22 cellular contexts compared by ENCODE assay signal in genomic region chr22:17949926-17950473, GRCh38.
DNase-seq lines count a peak whose midpoint lies in the region; ATAC-seq and TF ChIP-seq lines count a peak whose summit lies in the region.
"Had no signal": no experiment of that assay in that cellular context is flagged by ENCODE, and none has a peak within 500 bp of the region (broad histone marks: within the 10 kb centered on the region; RNA-seq: fewer than 3 reads in every experiment).

No MANE protein-coding gene starts in this region.

- peaks cover 95% of the 10 kb centered on the region for H3K79me2 ChIP-seq in PC-3 (ENCODE audit: low read length)

- no peaks in the 10 kb centered on the region for H3K36me3 ChIP-seq in PC-3 (ENCODE audit: low read depth, low read length)
- H3K36me3 ChIP-seq in psoas muscle (ENCODE audit: insufficient read depth in 1 of 2, low read depth in 1 of 2): no peaks in the 10 kb centered on the region
- H3K36me3 ChIP-seq: HAP-1, prostate gland, stomach had no signal

- peak overlapping the region; percentile 17 for H3K9ac ChIP-seq in PC-3 (ENCODE audit: low read length)

- H3K27me3 ChIP-seq in PC-3 (ENCODE audit: low read length): no peaks in the 10 kb centered on the region
- H3K27me3 ChIP-seq in psoas muscle (ENCODE audit: insufficient read depth in 3 of 3, low read length in 2 of 3): no peaks in the 10 kb centered on the region
- H3K27me3 ChIP-seq: stomach had no signal

- CTCF ChIA-PET in PC-3 (lab: Charles Lee): no interaction called here

- POLR2A ChIA-PET in PC-3 (lab: Charles Lee; ENCODE audit: unreplicated experiment): no interaction called here

- H3K9me3 ChIP-seq in PC-3 (ENCODE audit: low read length) (no peaks in the 10 kb centered on the region), psoas muscle (no peaks in the 10 kb centered on the region)
- H3K9me3 ChIP-seq: HAP-1, prostate gland, stomach had no signal

- H3K27ac Mint-ChIP-seq in activated T-helper 2 cell treated with anti-CD3 and anti-CD28 coated beads, Interferon-gamma antibody, Interleukin-2, Interleukin-4, amounts not matched to agents 10 μg/mL and 5 μg/mL and 100 μg/mL, durations not matched to agents 14 hours and 24 hours and 36 hours: no peak overlapping the region
- H3K27ac Mint-ChIP-seq: naive thymus-derived CD4-positive, alpha-beta T cell had no signal

- no peak for TF ChIP-seq CTCF in PC-3 (conservative IDR thresholded peaks at IDR 0.05; ENCODE audit: low read depth, low read length)
- TF ChIP-seq CTCF in psoas muscle (IDR thresholded peaks at IDR 0.05): no peak

- WGBS in psoas muscle, 3 donors: 67 to 81% (median 73%) methylated on average over 8 of the region's 8 CpGs

- ATAC-seq in PC-3 (peak; percentile 12), psoas muscle (peak in 2 of 4 donors; percentile 0 to 15), HG02642 (IDR thresholded peaks at IDR 0.05; ENCODE audit: poor library complexity, unreplicated experiment) (no peak)
- ATAC-seq: naive thymus-derived CD4-positive, alpha-beta T cell had no signal

- intact Hi-C loops in PC-3 (cut with micrococcal nuclease) (no loop called here), psoas muscle (cut with DNase I) (loop anchor here (5.0 kb wide), 2 partner anchors 38 to 43 kb away; no protein-coding TSS in a partner anchor)
- intact Hi-C loops in activated T-helper 2 cell treated with anti-CD3 and anti-CD28 coated beads, Interferon-gamma antibody, Interleukin-2, Interleukin-4, amounts not matched to agents 10 μg/mL and 5 μg/mL and 100 μg/mL, durations not matched to agents 14 hours and 24 hours and 36 hours (cut with micrococcal nuclease): no loop called here

- no peaks in the 10 kb centered on the region for H3K9me3 Mint-ChIP-seq in activated T-helper 2 cell treated with anti-CD3 and anti-CD28 coated beads, Interferon-gamma antibody, Interleukin-2, Interleukin-4, amounts not matched to agents 10 μg/mL and 5 μg/mL and 100 μg/mL, durations not matched to agents 14 hours and 24 hours and 36 hours

- H3K4me3 Mint-ChIP-seq in activated T-helper 2 cell treated with anti-CD3 and anti-CD28 coated beads, Interferon-gamma antibody, Interleukin-2, Interleukin-4, amounts not matched to agents 10 μg/mL and 5 μg/mL and 100 μg/mL, durations not matched to agents 14 hours and 24 hours and 36 hours (ENCODE audit: low read depth): no peak overlapping the region
- H3K4me3 Mint-ChIP-seq: naive thymus-derived CD4-positive, alpha-beta T cell had no signal

- no TSS peak for BruUV-seq in PC-3 (replicated peaks; lab: Mats Ljungman, UMichigan)

- no peaks in the 10 kb centered on the region for H3K27me3 Mint-ChIP-seq in activated T-helper 2 cell treated with anti-CD3 and anti-CD28 coated beads, Interferon-gamma antibody, Interleukin-2, Interleukin-4, amounts not matched to agents 10 μg/mL and 5 μg/mL and 100 μg/mL, durations not matched to agents 14 hours and 24 hours and 36 hours (ENCODE audit: low read depth)
- H3K27me3 Mint-ChIP-seq: naive thymus-derived CD4-positive, alpha-beta T cell had no signal

- H3K27ac ChIP-seq in PC-3 (ENCODE audit: low read length): peak overlapping the region; percentile 89
- peak overlapping the region; percentile 78 for H3K27ac ChIP-seq in psoas muscle
- H3K27ac ChIP-seq: 22Rv1, C4-2B, prostate gland had no signal

- no peaks in the 10 kb centered on the region for H3K9me2 ChIP-seq in PC-3 (replicated peaks; ENCODE audit: low read length)

- H3K4me1 ChIP-seq in PC-3 (ENCODE audit: insufficient read depth, low read length) (peaks cover 40% of the 10 kb centered on the region), psoas muscle (peaks cover 51% of the 10 kb centered on the region)
- H3K4me1 ChIP-seq: HAP-1 had no signal

- H3K4me2 ChIP-seq in PC-3 (ENCODE audit: low read length): peak overlapping the region; percentile 53; the same call in 1 of the 2 replicates

- H3K4me3 ChIP-seq in PC-3 (ENCODE audit: low read length): no peak overlapping the region
- H3K4me3 ChIP-seq in psoas muscle: no peak overlapping the region
- H3K4me3 ChIP-seq: HAP-1, prostate gland, stomach had no signal

- no peaks in the 10 kb centered on the region for H3K36me3 Mint-ChIP-seq in activated T-helper 2 cell treated with anti-CD3 and anti-CD28 coated beads, Interferon-gamma antibody, Interleukin-2, Interleukin-4, amounts not matched to agents 10 μg/mL and 5 μg/mL and 100 μg/mL, durations not matched to agents 14 hours and 24 hours and 36 hours (ENCODE audit: low read depth)

- H3K4me1 Mint-ChIP-seq in activated T-helper 2 cell treated with anti-CD3 and anti-CD28 coated beads, Interferon-gamma antibody, Interleukin-2, Interleukin-4, amounts not matched to agents 10 μg/mL and 5 μg/mL and 100 μg/mL, durations not matched to agents 14 hours and 24 hours and 36 hours (ENCODE audit: low read depth): peaks cover 2% of the 10 kb centered on the region

- peak; percentile 58 for DNase-seq in NCI-H2171 treated with DMSO at 0.1 percent for 48 hours (lab: John Stamatoyannopoulos, UW)
- no peak for DNase-seq in NCI-H2171 (lab: John Stamatoyannopoulos, UW)
- DNase-seq in PC-3: peak; percentile 22
- peak; percentile 59 for DNase-seq in glomerular visceral epithelial cell (ENCODE audit: extremely low spot score)
- no peak for DNase-seq in psoas muscle
- DNase-seq in MV-4-11 (lab: John Stamatoyannopoulos, UW): no peak
- DNase-seq in activated T-helper 2 cell treated with anti-CD3 and anti-CD28 coated beads, Interferon-gamma antibody, Interleukin-2, Interleukin-4, amounts not matched to agents 10 μg/mL and 5 μg/mL and 100 μg/mL, durations not matched to agents 14 hours and 24 hours and 36 hours (ENCODE audit: low spot score): no peak
- DNase-seq: activated CD4-positive, alpha-beta T cell treated with anti-CD3 and anti-CD28 coated beads for 1 hour; activated effector memory CD4-positive, alpha-beta T cell treated with anti-CD3 and anti-CD28 coated beads, Interleukin-2, amount 50 U/mL, for 16 hours; aorta; DMS79; left ventricle myocardium superior; naive thymus-derived CD4-positive, alpha-beta T cell; NCI-H1694; SIG-M5; T1000 had no signal

- H3F3A ChIP-seq in PC-3 (ENCODE audit: low read length, unreplicated experiment): no peaks in the 10 kb centered on the region

- peaks cover 4% of the 10 kb centered on the region; the same call in 1 of the 2 replicates for H4K20me1 ChIP-seq in PC-3 (ENCODE audit: low read length)

- no peak overlapping the region for H2AFZ ChIP-seq in PC-3 (ENCODE audit: low read length)

Comparison
In these comparisons a context has a peak if more than half of its experiments do, and no peak if none do; other contexts are left out.
1. DNase-seq: peak in NCI-H2171 treated with DMSO at 0.1 percent for 48 hours (single experiment), PC-3 (single experiment) and glomerular visceral epithelial cell (single experiment); none in NCI-H2171 (single experiment), psoas muscle (0 of 2), MV-4-11 (single experiment) and activated T-helper 2 cell treated with anti-CD3 and anti-CD28 coated beads, Interferon-gamma antibody, Interleukin-2, Interleukin-4, amounts not matched to agents 10 μg/mL and 5 μg/mL and 100 μg/mL, durations not matched to agents 14 hours and 24 hours and 36 hours (single experiment).
2. intact Hi-C loops: an anchor here in psoas muscle (5.0 kb wide); none called in PC-3 and activated T-helper 2 cell treated with anti-CD3 and anti-CD28 coated beads, Interferon-gamma antibody, Interleukin-2, Interleukin-4, amounts not matched to agents 10 μg/mL and 5 μg/mL and 100 μg/mL, durations not matched to agents 14 hours and 24 hours and 36 hours.